18 cellular contexts compared by ENCODE assay signal in genomic region chr2:35871672-35872071, GRCh38.
DNase-seq lines count a peak whose midpoint lies in the region; ATAC-seq and TF ChIP-seq lines count a peak whose summit lies in the region.
"Had no signal": no experiment of that assay in that cellular context is flagged by ENCODE, and none has a peak within 500 bp of the region (broad histone marks: within the 10 kb centered on the region; RNA-seq: fewer than 3 reads in every experiment).

No MANE protein-coding gene starts in this region.

- H3K36me3 ChIP-seq in endodermal cell (ENCODE audit: control insufficient read depth, insufficient read depth, low read length) (no peaks in the 10 kb centered on the region), vagina (no peaks in the 10 kb centered on the region)
- H3K36me3 ChIP-seq: BLaER1 treated with 17β-estradiol and CSF1 and Interleukin-3, amounts not matched to agents 10 nM and 100 nM had no signal

- no peaks in the 10 kb centered on the region for H3K27me3 ChIP-seq in endodermal cell (ENCODE audit: control insufficient read depth, insufficient read depth, low read length, poor library complexity, severe bottlenecking)
- H3K27me3 ChIP-seq in vagina: no peaks in the 10 kb centered on the region
- H3K27me3 ChIP-seq: BLaER1 treated with 17β-estradiol and CSF1 and Interleukin-3, amounts not matched to agents 10 nM and 100 nM; foreskin keratinocyte had no signal

- TF ChIP-seq CTCF in endodermal cell (conservative IDR thresholded peaks at IDR 0.05): peak; percentile 63
- no peak for TF ChIP-seq CTCF in vagina (IDR thresholded peaks at IDR 0.05)

- no peak overlapping the region for H3K27ac ChIP-seq in endodermal cell (ENCODE audit: low read depth, low read length)
- H3K27ac ChIP-seq in vagina: no peak overlapping the region
- H3K27ac ChIP-seq: BLaER1 treated with 17β-estradiol and CSF1 and Interleukin-3, amounts not matched to agents 10 nM and 100 nM; foreskin keratinocyte; psoas muscle had no signal

- 90 to 93% methylated on average over 7 to 8 of the region's 8 CpGs for WGBS in endodermal cell (ENCODE audit: insufficient coverage in 1 of 2, insufficient read length in 1 of 2), 2 experiments

- peak; percentile 6 for DNase-seq in A172 (ENCODE audit: low spot score)
- DNase-seq in DMS114 treated with DMSO at 0.1 percent for 48 hours (lab: John Stamatoyannopoulos, UW; ENCODE audit: unreplicated experiment): peak; percentile 14
- peak; percentile 7 to 65 for DNase-seq in NCI-H526 (lab: John Stamatoyannopoulos, UW)
- DNase-seq in endodermal cell: peak; percentile 53
- no peak for DNase-seq in activated T-cell treated with anti-CD3 and anti-CD28 coated beads, Interleukin-2, amount 50 U/mL, for 72 hours
- no peak for DNase-seq in GM19238 (ENCODE audit: insufficient read length, low spot score)
- DNase-seq in vagina (ENCODE audit: extremely low spot score in 2 of 2): no peak
- DNase-seq: foreskin keratinocyte; GDM1; midbrain; NCI-H1436 treated with DMSO at 0.1 percent for 48 hours; psoas muscle; stimulated activated CD4-positive, alpha-beta T cell treated with anti-CD3 and anti-CD28 coated beads, Interleukin-2, amount 100 ng/mL, for 48 hours; SW 1271 had no signal

- H3K36me3 Mint-ChIP-seq in endodermal cell (ENCODE audit: low read depth): no peaks in the 10 kb centered on the region
- H3K36me3 Mint-ChIP-seq in activated T-cell treated with anti-CD3 and anti-CD28 coated beads, Interleukin-2, amount 50 U/mL, for 72 hours (ENCODE audit: insufficient read depth in 2 of 2): no peaks in the 10 kb centered on the region
- H3K36me3 Mint-ChIP-seq: stimulated activated memory B cell treated with anti-CD40 and anti-IgM and Interleukin-4, amounts not matched to agents 10 μg/mL and 1 μg/mL and 100 μg/mL, for 72 hours had no signal

- no peak overlapping the region for H3K9ac ChIP-seq in endodermal cell (ENCODE audit: extremely low read depth, low read length, poor library complexity, severe bottlenecking)
- H3K9ac ChIP-seq: BLaER1 treated with 17β-estradiol and CSF1 and Interleukin-3, amounts not matched to agents 10 nM and 100 nM had no signal

- no peak overlapping the region for H3K4me3 Mint-ChIP-seq in endodermal cell
- H3K4me3 Mint-ChIP-seq in activated T-cell treated with anti-CD3 and anti-CD28 coated beads, Interleukin-2, amount 50 U/mL, for 72 hours: no peak overlapping the region
- H3K4me3 Mint-ChIP-seq: dendritic cell treated with granulocyte-macrophage colony-stimulating factor and Interleukin-4, amounts not matched to agents 40 ng/mL and 50 ng/mL, for 4 days; stimulated activated memory B cell treated with anti-CD40 and anti-IgM and Interleukin-4, amounts not matched to agents 10 μg/mL and 1 μg/mL and 100 μg/mL, for 72 hours had no signal

- H3K9me3 ChIP-seq in endodermal cell (ENCODE audit: control insufficient read depth, low read length): no peaks in the 10 kb centered on the region
- no peaks in the 10 kb centered on the region for H3K9me3 ChIP-seq in vagina
- H3K9me3 ChIP-seq: BLaER1 treated with 17β-estradiol and CSF1 and Interleukin-3, amounts not matched to agents 10 nM and 100 nM; psoas muscle had no signal

- peaks cover 2% of the 10 kb centered on the region for H3K4me1 Mint-ChIP-seq in endodermal cell
- H3K4me1 Mint-ChIP-seq in activated T-cell treated with anti-CD3 and anti-CD28 coated beads, Interleukin-2, amount 50 U/mL, for 72 hours (ENCODE audit: low read depth): no peaks in the 10 kb centered on the region
- H3K4me1 Mint-ChIP-seq: stimulated activated memory B cell treated with anti-CD40 and anti-IgM and Interleukin-4, amounts not matched to agents 10 μg/mL and 1 μg/mL and 100 μg/mL, for 72 hours had no signal

- TF ChIP-seq POLR2A in vagina (IDR thresholded peaks at IDR 0.05): no peak

- H3K4me1 ChIP-seq in endodermal cell (ENCODE audit: control insufficient read depth, insufficient read depth, low read length) (no peaks in the 10 kb centered on the region), vagina (no peaks in the 10 kb centered on the region)
- H3K4me1 ChIP-seq: BLaER1 treated with 17β-estradiol and CSF1 and Interleukin-3, amounts not matched to agents 10 nM and 100 nM; foreskin keratinocyte; psoas muscle had no signal

- no peak for ATAC-seq in activated T-cell treated with anti-CD3 and anti-CD28 coated beads, Interleukin-2, amount 50 U/mL, for 72 hours (replicated peaks in 1 of 2)
- ATAC-seq in GM18519 (IDR thresholded peaks at IDR 0.05; ENCODE audit: low FRiP score, unreplicated experiment): no peak
- ATAC-seq: foreskin keratinocyte; psoas muscle; stimulated activated memory B cell treated with anti-CD40 and anti-IgM and Interleukin-4, amounts not matched to agents 10 μg/mL and 1 μg/mL and 100 μg/mL, for 72 hours had no signal

- H3K4me3 ChIP-seq in endodermal cell (ENCODE audit: low read length) (no peak overlapping the region), vagina (no peak overlapping the region)
- H3K4me3 ChIP-seq: BLaER1 treated with 17β-estradiol and CSF1 and Interleukin-3, amounts not matched to agents 10 nM and 100 nM; psoas muscle had no signal

- no peak overlapping the region for H3K27ac Mint-ChIP-seq in endodermal cell
- H3K27ac Mint-ChIP-seq in activated T-cell treated with anti-CD3 and anti-CD28 coated beads, Interleukin-2, amount 50 U/mL, for 72 hours: no peak overlapping the region
- H3K27ac Mint-ChIP-seq: dendritic cell treated with granulocyte-macrophage colony-stimulating factor and Interleukin-4, amounts not matched to agents 40 ng/mL and 50 ng/mL, for 4 days; stimulated activated memory B cell treated with anti-CD40 and anti-IgM and Interleukin-4, amounts not matched to agents 10 μg/mL and 1 μg/mL and 100 μg/mL, for 72 hours had no signal

- no peaks in the 10 kb centered on the region for H3K9me3 Mint-ChIP-seq in endodermal cell
- H3K9me3 Mint-ChIP-seq in activated T-cell treated with anti-CD3 and anti-CD28 coated beads, Interleukin-2, amount 50 U/mL, for 72 hours: no peaks in the 10 kb centered on the region
- H3K9me3 Mint-ChIP-seq: dendritic cell treated with granulocyte-macrophage colony-stimulating factor and Interleukin-4, amounts not matched to agents 40 ng/mL and 50 ng/mL, for 4 days; stimulated activated memory B cell treated with anti-CD40 and anti-IgM and Interleukin-4, amounts not matched to agents 10 μg/mL and 1 μg/mL and 100 μg/mL, for 72 hours had no signal

- no peaks in the 10 kb centered on the region for H3K27me3 Mint-ChIP-seq in endodermal cell (ENCODE audit: insufficient read depth)
- peaks cover 11% of the 10 kb centered on the region for H3K27me3 Mint-ChIP-seq in activated T-cell treated with anti-CD3 and anti-CD28 coated beads, Interleukin-2, amount 50 U/mL, for 72 hours (ENCODE audit: low read depth)
- H3K27me3 Mint-ChIP-seq: dendritic cell treated with granulocyte-macrophage colony-stimulating factor and Interleukin-4, amounts not matched to agents 40 ng/mL and 50 ng/mL, for 4 days; stimulated activated memory B cell treated with anti-CD40 and anti-IgM and Interleukin-4, amounts not matched to agents 10 μg/mL and 1 μg/mL and 100 μg/mL, for 72 hours had no signal

- intact Hi-C loops in vagina (cut with DNase I): no loop called here

Comparison
In these comparisons a context has a peak if more than half of its experiments do, and no peak if none do; other contexts are left out.
1. DNase-seq: peak in A172 (single experiment), DMS114 treated with DMSO at 0.1 percent for 48 hours (single experiment), NCI-H526 (2 of 2) and endodermal cell (single experiment); none in activated T-cell treated with anti-CD3 and anti-CD28 coated beads, Interleukin-2, amount 50 U/mL, for 72 hours (0 of 2), GM19238 (single experiment) and vagina (0 of 2).